1 cellular context compared by ENCODE assay signal in genomic region chr9:73191109-73191508, GRCh38. TPM values are rescaled to one million over a fixed set of nuclear protein-coding genes. Genes with fewer than 3 reads are reported as not detected.
"Had no signal": no experiment of that assay in that cellular context is flagged by ENCODE, and none has a peak within 500 bp of the region (broad histone marks: within the 10 kb centered on the region; RNA-seq: fewer than 3 reads in every experiment).

No MANE protein-coding gene starts in this region.

RNA-seq across cellular contexts. Expression of gene ANXA1, which starts 39.4 kb away (rescaled TPM):
- total RNA-seq: OCI-LY7 had no signal
